9 cellular contexts compared by ENCODE assay signal in the genomic region with DNA sequence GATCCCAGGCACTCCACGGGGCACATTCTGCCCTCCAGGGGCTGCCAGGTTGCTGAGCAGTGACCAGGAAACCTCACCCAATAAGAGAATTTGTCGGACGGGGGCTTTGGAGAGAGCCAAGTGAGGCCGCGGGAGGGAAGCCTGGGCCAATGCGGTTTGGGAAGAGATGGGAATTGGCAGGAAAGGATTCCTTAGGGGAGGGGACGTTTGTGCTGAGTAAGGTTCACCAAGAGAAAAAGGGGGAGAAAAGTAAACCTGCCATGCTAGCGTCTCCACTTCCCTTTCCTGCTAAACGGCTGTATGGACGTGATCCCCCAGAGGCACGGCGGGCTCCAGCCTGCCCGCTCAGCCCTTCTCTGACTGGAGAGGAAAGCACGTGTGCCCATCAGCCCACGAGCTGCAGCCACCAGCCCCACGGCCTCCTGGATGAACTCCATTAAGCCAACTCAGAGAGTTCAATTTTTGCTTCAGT.
A peak's percentile ranks its signal among the peaks of the same experiment; 100 is the strongest.
DNase-seq lines count a peak whose midpoint lies in the region; ATAC-seq and TF ChIP-seq lines count a peak whose summit lies in the region.
"Had no signal": no experiment of that assay in that cellular context is flagged by ENCODE, and none has a peak within 500 bp of the region (broad histone marks: within the 10 kb centered on the region; RNA-seq: fewer than 3 reads in every experiment).

No MANE protein-coding gene starts in this region.

- no peak overlapping the region for H3K4me2 ChIP-seq in mammary epithelial cell (ENCODE audit: insufficient read depth, low read depth, low read length)

- H3K9me3 ChIP-seq in T-helper 17 cell (ENCODE audit: control insufficient read depth, low read length, poor library complexity, severe bottlenecking) (no peaks in the 10 kb centered on the region), gastroesophageal sphincter (no peaks in the 10 kb centered on the region), adrenal gland (replicated peaks in 1 of 3) (no peaks in the 10 kb centered on the region), mammary epithelial cell (replicated peaks; ENCODE audit: insufficient read depth, low read length) (peaks cover 6% of the 10 kb centered on the region)

- H3K27me3 Mint-ChIP-seq in T-helper 17 cell = no peaks in the 10 kb centered on the region

- H3K27me3 ChIP-seq in gastroesophageal sphincter (no peaks in the 10 kb centered on the region), adrenal gland (no peaks in the 10 kb centered on the region), mammary epithelial cell (ENCODE audit: insufficient read depth, low read length) (no peaks in the 10 kb centered on the region)

- H3K27ac ChIP-seq in gastroesophageal sphincter = no peak overlapping the region
- H3K27ac ChIP-seq in adrenal gland = no peak overlapping the region
- no peak overlapping the region for H3K27ac ChIP-seq in mammary epithelial cell (ENCODE audit: insufficient read depth, low read depth, low read length)
- H3K27ac ChIP-seq: parathyroid adenoma had no signal

- BruUV-seq in mammary epithelial cell (replicated peaks; lab: Mats Ljungman, UMichigan) = no TSS peak

- CTCF ChIA-PET in mammary epithelial cell (lab: Charles Lee; ENCODE audit: low non-redundant PET) = no interaction called here

- H3K27ac Mint-ChIP-seq in T-helper 17 cell = peak overlapping the region; percentile 100

- H3K4me1 Mint-ChIP-seq in T-helper 17 cell = peaks cover 61% of the 10 kb centered on the region

- no peak for TF ChIP-seq POLR2A in gastroesophageal sphincter (IDR thresholded peaks at IDR 0.05)
- TF ChIP-seq POLR2A in adrenal gland (IDR thresholded peaks at IDR 0.05) = no peak

- WGBS in gastroesophageal sphincter (ENCODE audit: low coverage in 1 of 2), 2 donors = 50 to 70% methylated on average over 6 of the region's 16 CpGs
- WGBS in adrenal gland, 4 donors = 59 to 73% (median 66%) methylated on average over 14 to 16 of the region's 16 CpGs
- 17% methylated on average over 6 of the region's 16 CpGs for WGBS in mammary epithelial cell (ENCODE audit: low coverage, missing lambda C conversion rate)

- DNase-seq in GM12864 (ENCODE audit: low read depth) = no peak
- peak in 2 of 3 donors; percentile 25 to 27 for DNase-seq in T-helper 17 cell
- DNase-seq in medulla oblongata (ENCODE audit: extremely low spot score) = peak; percentile 70
- no peak for DNase-seq in NCI-H1436 (lab: John Stamatoyannopoulos, UW)
- DNase-seq in adrenal gland = no peak
- no peak for DNase-seq in mammary epithelial cell

- peaks cover 2% of the 10 kb centered on the region for H3K36me3 Mint-ChIP-seq in T-helper 17 cell (ENCODE audit: low read depth)

- in situ Hi-C loops in mammary epithelial cell (cut with MboI; ENCODE audit: low sequenced_read_pairs in 2 of 2) = no loop called here

- no peak overlapping the region for H3K9ac ChIP-seq in mammary epithelial cell (ENCODE audit: insufficient read depth, low read length)
- H3K9ac ChIP-seq: parathyroid adenoma had no signal

- ATAC-seq in GM21825 (IDR thresholded peaks at IDR 0.05; ENCODE audit: unreplicated experiment) (peak; percentile 15), T-helper 17 cell (peak; percentile 28), gastroesophageal sphincter (no peak)

- H3K4me3 ChIP-seq in GM12864 (ENCODE audit: low read depth, low read length) (peak overlapping the region; percentile 41), gastroesophageal sphincter (no peak overlapping the region), adrenal gland (no peak overlapping the region), mammary epithelial cell (replicated peaks in 1 of 3; ENCODE audit: insufficient read depth in 1 of 3, low read depth in 2 of 3, low read length in 3 of 3) (no peak overlapping the region)

- peaks cover 0 to 14% (median 0%) of the 10 kb centered on the region in 3 donors for H3K4me1 ChIP-seq in gastroesophageal sphincter
- peaks cover 0 to 15% of the 10 kb centered on the region in 2 donors for H3K4me1 ChIP-seq in adrenal gland (replicated peaks in 1 of 2)
- H3K4me1 ChIP-seq in mammary epithelial cell (ENCODE audit: insufficient read depth, low read length) = no peaks in the 10 kb centered on the region

- no peak overlapping the region for H2AFZ ChIP-seq in mammary epithelial cell (ENCODE audit: low read depth, low read length)
- H2AFZ ChIP-seq: parathyroid adenoma had no signal

- TF ChIP-seq EP300 in gastroesophageal sphincter (IDR thresholded peaks at IDR 0.05) = no peak

- H3K4me3 Mint-ChIP-seq in T-helper 17 cell = peak overlapping the region; percentile 99

- TF ChIP-seq CTCF in GM12864 (IDR thresholded peaks at IDR 0.05; ENCODE audit: low read depth, low read length, missing control alignments) = no peak
- TF ChIP-seq CTCF in gastroesophageal sphincter (IDR thresholded peaks at IDR 0.05) = no peak
- TF ChIP-seq CTCF in adrenal gland (IDR thresholded peaks at IDR 0.05) = no peak
- no peak for TF ChIP-seq CTCF in mammary epithelial cell (conservative IDR thresholded peaks at IDR 0.05 in 1 of 2, IDR thresholded peaks at IDR 0.05 in 1 of 2; ENCODE audit: extremely low read depth in 1 of 2, insufficient read depth in 1 of 2, low read depth in 1 of 2, low read length in 2 of 2)

- dilution Hi-C loops in mammary epithelial cell (cut with HindIII; ENCODE audit: low sequenced_read_pairs) = no loop called here

- no peaks in the 10 kb centered on the region for H3K36me3 ChIP-seq in gastroesophageal sphincter
- no peaks in the 10 kb centered on the region for H3K36me3 ChIP-seq in adrenal gland (replicated peaks in 1 of 2)
- no peaks in the 10 kb centered on the region for H3K36me3 ChIP-seq in mammary epithelial cell (ENCODE audit: insufficient read depth, low read length)

- H3K79me2 ChIP-seq in mammary epithelial cell (ENCODE audit: insufficient read depth, low read length) = no peaks in the 10 kb centered on the region

- H4K20me1 ChIP-seq in mammary epithelial cell (ENCODE audit: insufficient read depth, low read length) = no peaks in the 10 kb centered on the region

- intact Hi-C loops in adrenal gland (cut with DNase I) = no loop called here
- intact Hi-C loops in mammary epithelial cell (cut with micrococcal nuclease) = no loop called here

Comparison
In these comparisons a context has a peak if more than half of its experiments do, and no peak if none do; other contexts are left out.
1. DNase-seq: peak in T-helper 17 cell (2 of 3) and medulla oblongata (single experiment); none in GM12864 (single experiment), NCI-H1436 (single experiment), adrenal gland (0 of 7) and mammary epithelial cell (single experiment).